In the genomic region with DNA sequence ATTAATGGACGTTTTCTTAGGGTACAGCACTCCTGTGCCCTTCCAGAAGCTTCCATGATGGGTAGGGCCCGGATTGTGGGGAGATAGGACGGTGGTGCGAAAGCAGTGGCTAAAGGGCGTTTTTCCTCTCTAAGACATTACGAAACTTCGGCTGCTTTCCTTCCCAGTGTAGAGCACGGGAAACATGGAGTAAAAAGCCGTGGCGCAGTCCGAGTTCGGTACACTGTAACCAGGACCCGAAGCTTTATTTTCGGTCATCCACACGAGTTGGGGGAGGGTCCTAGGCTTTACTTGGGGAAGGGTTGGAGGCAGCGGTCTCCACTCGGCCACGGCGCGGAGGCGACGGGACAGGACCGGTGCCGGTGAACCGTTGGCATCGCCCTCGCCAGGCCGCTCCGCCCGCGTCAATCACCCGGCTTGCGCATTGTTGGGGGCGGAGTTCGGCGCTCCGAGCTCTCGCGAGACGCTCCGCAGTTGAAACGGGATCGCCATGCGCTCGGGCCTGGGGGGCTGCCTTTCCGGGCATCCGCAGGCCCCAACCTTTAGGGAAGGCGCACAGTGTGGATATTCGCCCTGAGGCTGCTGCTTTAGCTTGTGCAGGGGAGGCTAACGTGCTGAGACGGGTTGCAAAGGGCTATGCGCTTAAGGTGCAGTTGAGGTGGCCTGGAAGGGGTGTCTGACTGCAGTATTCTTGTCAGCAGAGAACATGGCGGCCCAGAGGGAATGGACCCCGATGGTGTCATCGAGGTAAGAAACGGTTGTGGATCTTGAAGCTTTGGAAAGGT, we compare ENCODE assay signal across 8 cellular contexts. TPM values are rescaled to one million over a fixed set of nuclear protein-coding genes. Genes with fewer than 3 reads are reported as not detected.
DNase-seq lines count a peak whose midpoint lies in the region; ATAC-seq and TF ChIP-seq lines count a peak whose summit lies in the region.

No MANE protein-coding gene starts in this region.

- peak overlapping the region; percentile 98 for H3K27ac ChIP-seq in SJCRH30
- peak overlapping the region; percentile 89 for H3K27ac ChIP-seq in neutrophil
- H3K27ac ChIP-seq in substantia nigra (ENCODE audit: low read depth, low read length, poor library complexity, severe bottlenecking), result peak overlapping the region; percentile 100

- no peaks in the 10 kb centered on the region for H3K9me3 ChIP-seq in SJCRH30 (replicated peaks)
- no peaks in the 10 kb centered on the region for H3K9me3 ChIP-seq in neutrophil

- no peak for TF ChIP-seq EP300 in Ishikawa (IDR thresholded peaks at IDR 0.05; ENCODE audit: borderline replicate concordance)

- CTCF ChIA-PET in activated naive CD4-positive, alpha-beta T cell treated with anti-CD3 and anti-CD28 coated beads, Interleukin-2, amount 10 ng/mL, durations not matched to agents 7 days and 5 days (lab: Charles Lee), result interaction anchor here (0.5 to 3.3 kb wide), 7 partner anchors 11 to 674 kb away, joined by 3 to 20 read pairs (median 3); partner anchors contain the start of gene RPL39L

- H3K27ac Mint-ChIP-seq in activated naive CD4-positive, alpha-beta T cell treated with anti-CD3 and anti-CD28 coated beads, Interleukin-2, amount 10 ng/mL, durations not matched to agents 7 days and 5 days, result peak overlapping the region; percentile 97

- no peaks in the 10 kb centered on the region for H3K9me3 Mint-ChIP-seq in activated naive CD4-positive, alpha-beta T cell treated with anti-CD3 and anti-CD28 coated beads, Interleukin-2, amount 10 ng/mL, durations not matched to agents 7 days and 5 days

- H3K27me3 Mint-ChIP-seq in activated naive CD4-positive, alpha-beta T cell treated with anti-CD3 and anti-CD28 coated beads, Interleukin-2, amount 10 ng/mL, durations not matched to agents 7 days and 5 days, result peaks cover 13% of the 10 kb centered on the region

- H3K4me1 Mint-ChIP-seq in activated naive CD4-positive, alpha-beta T cell treated with anti-CD3 and anti-CD28 coated beads, Interleukin-2, amount 10 ng/mL, durations not matched to agents 7 days and 5 days, result peaks cover 54% of the 10 kb centered on the region

- peaks cover 56% of the 10 kb centered on the region for H3K36me3 Mint-ChIP-seq in activated naive CD4-positive, alpha-beta T cell treated with anti-CD3 and anti-CD28 coated beads, Interleukin-2, amount 10 ng/mL, durations not matched to agents 7 days and 5 days

- peak overlapping the region; percentile 93 for H3K4me3 Mint-ChIP-seq in activated naive CD4-positive, alpha-beta T cell treated with anti-CD3 and anti-CD28 coated beads, Interleukin-2, amount 10 ng/mL, durations not matched to agents 7 days and 5 days

- DNase-seq in DMS79 treated with DMSO at 0.1 percent for 48 hours (lab: John Stamatoyannopoulos, UW), result peak; percentile 22
- DNase-seq in SJCRH30, result peak; percentile 53 to 61
- DNase-seq in activated naive CD4-positive, alpha-beta T cell treated with anti-CD3 and anti-CD28 coated beads, Interleukin-2, amount 10 ng/mL, durations not matched to agents 7 days and 5 days, result peak; percentile 90
- peak; percentile 78 for DNase-seq in germinal center (ENCODE audit: low spot score)
- DNase-seq in substantia nigra (lab: John Stamatoyannopoulos, UW), result peak; percentile 8 to 89 (median 73)

- H3K27me3 ChIP-seq in SJCRH30, result no peaks in the 10 kb centered on the region
- peaks cover 18% of the 10 kb centered on the region for H3K27me3 ChIP-seq in neutrophil

- H3K4me3 ChIP-seq in SJCRH30 (peak overlapping the region; percentile 87), neutrophil (ENCODE audit: low read depth in 1 of 2, low read length in 1 of 2) (peak overlapping the region; percentile 89 to 91)

- H3K4me1 ChIP-seq in SJCRH30 (peaks cover 12% of the 10 kb centered on the region; the same call in 1 of the 2 replicates), neutrophil (ENCODE audit: control insufficient read depth in 1 of 2, insufficient read depth in 1 of 2, low read depth in 1 of 2, low read length in 1 of 2) (peaks cover 28 to 29% of the 10 kb centered on the region in 2 experiments)

- ATAC-seq in GM21576 (IDR thresholded peaks at IDR 0.05; ENCODE audit: unreplicated experiment), result peak; percentile 72

- H3K36me3 ChIP-seq in SJCRH30 (peaks cover 55% of the 10 kb centered on the region), neutrophil (peaks cover 49% of the 10 kb centered on the region)

- TF ChIP-seq RAD21 in Ishikawa (IDR thresholded peaks at IDR 0.05; ENCODE audit: low read depth), result no peak

- no peak for TF ChIP-seq CTCF in neutrophil (IDR thresholded peaks at IDR 0.05)

TF ChIP-seq in Ishikawa, 13 proteins besides CTCF, POLR2A, EP300 and RAD21:
- TF ChIP-seq EGR1 (IDR thresholded peaks at IDR 0.05), result no peak; the same call in 1 of the 2 replicates
- TF ChIP-seq YY1 (IDR thresholded peaks at IDR 0.05; ENCODE audit: low read depth), result peak; percentile 80
- peak; percentile 57 for TF ChIP-seq MAX (IDR thresholded peaks at IDR 0.05)

RNA-seq across cellular contexts. Expression of gene EIF4A2, which starts 0.5 kb away (rescaled TPM):
- total RNA-seq in SJCRH30 (2014; rRNA removed; shearing (Covaris generic)), result 261 and 315 TPM in 2 replicates

RNA-seq across cellular contexts. Expression of gene RFC4, which starts 22.4 kb away (rescaled TPM):
- 85.5 and 96.6 TPM in 2 replicates for total RNA-seq in SJCRH30 (2014; rRNA removed; shearing (Covaris generic))

RNA-seq across cellular contexts. Expression of gene ADIPOQ, which starts 58.6 kb away (rescaled TPM):
- not detected in 2 replicates for total RNA-seq in SJCRH30 (2014; rRNA removed; shearing (Covaris generic))

Comparison
In these comparisons a context has a peak if more than half of its experiments do, and no peak if none do; other contexts are left out.
1. Peak in every context shown above with its lines: DNase-seq, ATAC-seq, H3K4me3 ChIP-seq and H3K27ac ChIP-seq.
2. DNase-seq: peak in every context shown above with its lines; median percentile 90 in activated naive CD4-positive, alpha-beta T cell treated with anti-CD3 and anti-CD28 coated beads, Interleukin-2, amount 10 ng/mL, durations not matched to agents 7 days and 5 days; 78 in germinal center; 73 in substantia nigra; 57 in SJCRH30; 22 in DMS79 treated with DMSO at 0.1 percent for 48 hours.